ENCODE assay signal across 8 cellular contexts in genomic region chr2:90069290-90069894, GRCh38.
DNase-seq lines count a peak whose midpoint lies in the region; ATAC-seq, FAIRE-seq and TF ChIP-seq lines count a peak whose summit lies in the region.

No MANE protein-coding gene starts in this region.

- no peak overlapping the region for H3K4me3 ChIP-seq in IMR-90 (ENCODE audit: insufficient read depth, low read depth, low read length)
- no peak overlapping the region for H3K4me3 ChIP-seq in astrocyte of the cerebellum (ENCODE audit: low read depth, low read length)
- H3K4me3 ChIP-seq in mesendoderm (ENCODE audit: low read length) = no peak overlapping the region
- no peak overlapping the region for H3K4me3 ChIP-seq in ascending aorta

- no peak overlapping the region for H3K4me2 ChIP-seq in IMR-90 (ENCODE audit: low read depth, low read length)
- H3K4me2 ChIP-seq in mesendoderm (ENCODE audit: low read length) = no peak overlapping the region

- no peak overlapping the region for H4K5ac ChIP-seq in IMR-90 (ENCODE audit: low read depth, low read length)
- H4K5ac ChIP-seq in mesendoderm (ENCODE audit: low read length) = no peak overlapping the region

- TF ChIP-seq CTCF in D721Med (IDR thresholded peaks at IDR 0.05; ENCODE audit: insufficient read depth, missing control alignments) = peak; percentile 60
- peak; percentile 55 for TF ChIP-seq CTCF in IMR-90 (conservative IDR thresholded peaks at IDR 0.05; ENCODE audit: low read depth, low read length)
- peak; percentile 45 for TF ChIP-seq CTCF in astrocyte of the cerebellum (IDR thresholded peaks at IDR 0.05; ENCODE audit: low read depth, low read length, missing control alignments)
- peak in 1 of 3 experiments; percentile 9 for TF ChIP-seq CTCF in ascending aorta (IDR thresholded peaks at IDR 0.05)

- H2BK5ac ChIP-seq in IMR-90 (ENCODE audit: low read depth, low read length, poor library complexity, severe bottlenecking) = no peak overlapping the region
- H2BK5ac ChIP-seq in mesendoderm (ENCODE audit: low read length) = no peak overlapping the region

- WGBS in IMR-90 (ENCODE audit: extremely low coverage in 2 of 2, insufficient read length in 1 of 2), 2 experiments = no CpG with 5 or more reads among the region's 13 CpGs
- no CpG with 5 or more reads among the region's 13 CpGs for WGBS in mesendoderm (ENCODE audit: extremely low coverage, insufficient coverage, low lambda C conversion rate)

- H3K9me3 ChIP-seq in IMR-90 (ENCODE audit: control insufficient read depth, insufficient read depth, low read length) = peaks cover 5% of the 10 kb centered on the region; the same call in 1 of the 2 replicates
- no peaks in the 10 kb centered on the region for H3K9me3 ChIP-seq in ascending aorta

- BruUV-seq in IMR-90 (replicated peaks; lab: Mats Ljungman, UMichigan) = no TSS peak

- CTCF ChIA-PET in IMR-90 (lab: Yijun Ruan, JAX) = no interaction called here

- H3K4ac ChIP-seq in IMR-90 (ENCODE audit: low read depth, low read length) (no peak overlapping the region), mesendoderm (ENCODE audit: low read depth, low read length) (no peak overlapping the region)

- TF ChIP-seq POLR2A in IMR-90 (IDR thresholded peaks at IDR 0.05; ENCODE audit: low read depth, low read length) = no peak

- H3K9ac ChIP-seq in IMR-90 (ENCODE audit: low read depth, low read length) (no peak overlapping the region), mesendoderm (ENCODE audit: low read length) (no peak overlapping the region)

- H3K23ac ChIP-seq in IMR-90 (ENCODE audit: low read depth, low read length) (no peak overlapping the region), mesendoderm (ENCODE audit: low read length) (no peak overlapping the region)

- no peaks in the 10 kb centered on the region for H3K79me1 ChIP-seq in IMR-90 (ENCODE audit: low read depth in 1 of 2, low read length in 2 of 2)
- no peaks in the 10 kb centered on the region for H3K79me1 ChIP-seq in mesendoderm (ENCODE audit: low read length)

- H2AK5ac ChIP-seq in IMR-90 (ENCODE audit: low read depth, low read length) = no peak overlapping the region
- no peak overlapping the region for H2AK5ac ChIP-seq in mesendoderm (ENCODE audit: low read length)

- dilution Hi-C loops in IMR-90 (cut with HindIII; ENCODE audit: low sequenced_read_pairs, unreplicated experiment) = no loop called here

- H3K79me2 ChIP-seq in mesendoderm (ENCODE audit: control insufficient read depth, insufficient read depth, low read length) = no peaks in the 10 kb centered on the region

- H3K18ac ChIP-seq in IMR-90 (ENCODE audit: low read depth, low read length) (no peak overlapping the region), mesendoderm (ENCODE audit: low read length) (no peak overlapping the region)

- TF ChIP-seq RAD21 in IMR-90 (IDR thresholded peaks at IDR 0.05; ENCODE audit: low read length) = peak; percentile 23; the same call in 1 of the 2 replicates

- ATAC-seq in GM19023 (IDR thresholded peaks at IDR 0.05; ENCODE audit: unreplicated experiment) (peak; percentile 95), IMR-90 (ENCODE audit: low read depth) (no peak)

- H2BK15ac ChIP-seq in IMR-90 (ENCODE audit: low read depth, low read length) (no peak overlapping the region), mesendoderm (replicated peaks; ENCODE audit: low read depth) (no peak overlapping the region)

- POLR2A ChIA-PET in IMR-90 (lab: Charles Lee; ENCODE audit: unreplicated experiment) = no interaction called here

- no peak overlapping the region for H4K91ac ChIP-seq in IMR-90 (ENCODE audit: insufficient read depth, low read depth, low read length)

- H3K36me3 ChIP-seq in IMR-90 (ENCODE audit: control insufficient read depth, insufficient read depth, low read length) (no peaks in the 10 kb centered on the region), mesendoderm (ENCODE audit: control insufficient read depth, insufficient read depth, low read length) (no peaks in the 10 kb centered on the region), ascending aorta (no peaks in the 10 kb centered on the region)

- H2AFZ ChIP-seq in IMR-90 (replicated peaks; ENCODE audit: low read length, poor library complexity) = no peak overlapping the region

- intact Hi-C loops in IMR-90 (cut with micrococcal nuclease) (no loop called here), ascending aorta (cut with DNase I) (no loop called here)

- H3K56ac ChIP-seq in IMR-90 (ENCODE audit: extremely low read depth, insufficient read depth, low read length) = no peak overlapping the region
- H3K56ac ChIP-seq in mesendoderm (ENCODE audit: low read length) = no peak overlapping the region

- no peak overlapping the region for H2AK9ac ChIP-seq in IMR-90 (replicated peaks; ENCODE audit: low read depth, low read length, poor library complexity)

- H3K14ac ChIP-seq in IMR-90 (replicated peaks; ENCODE audit: low read depth, low read length) = no peak overlapping the region

- H3K4me1 ChIP-seq in IMR-90 (ENCODE audit: control insufficient read depth, insufficient read depth, low read length) (no peaks in the 10 kb centered on the region), mesendoderm (ENCODE audit: control insufficient read depth, low read depth, low read length) (no peaks in the 10 kb centered on the region), ascending aorta (no peaks in the 10 kb centered on the region)

- FAIRE-seq in D721Med (lab: Jason Lieb, UNC) = no peak

- no peak for DNase-seq in D721Med (ENCODE audit: insufficient read length, low spot score)
- no peak for DNase-seq in IMR-90
- no peak for DNase-seq in astrocyte of the cerebellum (ENCODE audit: low read depth)
- peak; percentile 86 for DNase-seq in mesendoderm
- no peak for DNase-seq in dedifferentiated amniotic fluid mesenchymal stem cell (ENCODE audit: extremely low spot score)
- DNase-seq in ascending aorta (ENCODE audit: low spot score in 2 of 2) = no peak
- no peak for DNase-seq in activated T-cell treated with anti-CD3 and anti-CD28 coated beads, Interleukin-2, amount 50 U/mL, for 1 hour

- H2BK120ac ChIP-seq in IMR-90 (ENCODE audit: low read depth, low read length) (no peak overlapping the region), mesendoderm (ENCODE audit: low read depth, low read length) (no peak overlapping the region)

- in situ Hi-C loops in IMR-90 (cut with MboI; ENCODE audit: low sequenced_read_pairs) = no loop called here
- in situ Hi-C loops in astrocyte of the cerebellum (cut with HindIII; ENCODE audit: low sequenced_read_pairs) = no loop called here

- H4K8ac ChIP-seq in IMR-90 (ENCODE audit: low read depth in 2 of 2, low read length in 2 of 2) = no peak overlapping the region
- H4K8ac ChIP-seq in mesendoderm (ENCODE audit: low read depth, low read length) = no peak overlapping the region

- H3K9me1 ChIP-seq in IMR-90 (ENCODE audit: insufficient read depth, low read length) = no peaks in the 10 kb centered on the region

- H4K20me1 ChIP-seq in IMR-90 (ENCODE audit: insufficient read depth, low read length) = no peaks in the 10 kb centered on the region

- H3K27ac ChIP-seq in IMR-90 (ENCODE audit: insufficient read depth, low read length) (no peak overlapping the region), mesendoderm (ENCODE audit: low read depth, low read length) (no peak overlapping the region), ascending aorta (no peak overlapping the region)

- H3K27me3 ChIP-seq in IMR-90 (ENCODE audit: control insufficient read depth, insufficient read depth, low read length) (no peaks in the 10 kb centered on the region), mesendoderm (ENCODE audit: insufficient read depth, low read length, poor library complexity) (no peaks in the 10 kb centered on the region), ascending aorta (no peaks in the 10 kb centered on the region)

- no peak overlapping the region for H2BK20ac ChIP-seq in IMR-90 (ENCODE audit: low read depth, low read length)

TF ChIP-seq in IMR-90, 13 proteins besides CTCF, POLR2A, EP300 and RAD21:
- no peak for TF ChIP-seq RCOR1 (IDR thresholded peaks at IDR 0.05; ENCODE audit: insufficient replicate concordance, low read length)
- TF ChIP-seq SMC3 (IDR thresholded peaks at IDR 0.05; ENCODE audit: low read depth, low read length) = peak; percentile 42; the same call in 1 of the 2 replicates
- TF ChIP-seq MAZ (IDR thresholded peaks at IDR 0.05; ENCODE audit: borderline replicate concordance, low read depth, low read length) = peak; percentile 57; the same call in 1 of the 2 replicates
- no peak for TF ChIP-seq CHD1 (IDR thresholded peaks at IDR 0.05; ENCODE audit: low read depth, low read length)
